ENCODE assay signal across 12 cellular contexts in genomic region chr15:76342382-76343201, GRCh38. TPM values are rescaled to one million over a fixed set of nuclear protein-coding genes. Genes with fewer than 3 reads are reported as not detected.
DNase-seq lines count a peak whose midpoint lies in the region; ATAC-seq and TF ChIP-seq lines count a peak whose summit lies in the region.
"Had no signal": no experiment of that assay in that cellular context is flagged by ENCODE, and none has a peak within 500 bp of the region (broad histone marks: within the 10 kb centered on the region; RNA-seq: fewer than 3 reads in every experiment).

No MANE protein-coding gene starts in this region.

- H3K9me3 ChIP-seq in CD8-positive, alpha-beta T cell (ENCODE audit: low read length), result no peaks in the 10 kb centered on the region
- H3K9me3 ChIP-seq in neuronal stem cell (replicated peaks in 1 of 2; ENCODE audit: control insufficient read depth in 2 of 2, insufficient read depth in 1 of 2, low read depth in 1 of 2, low read length in 2 of 2), result peaks cover 0 to 8% of the 10 kb centered on the region in 2 donors

- peak overlapping the region; percentile 67 for H3K4me3 Mint-ChIP-seq in CD8-positive, alpha-beta T cell
- H3K4me3 Mint-ChIP-seq in GM23338, result peak overlapping the region; percentile 68; the same call in 2 of the 3 replicates

- H2BK15ac ChIP-seq in neuronal stem cell (ENCODE audit: low read length), result no peak overlapping the region

- DNase-seq in CD8-positive, alpha-beta T cell, result no peak
- DNase-seq in GM23338 (ENCODE audit: low spot score), result peak; percentile 84
- DNase-seq in ecto neural progenitor cell (ENCODE audit: low spot score), result peak; percentile 62
- DNase-seq in neuronal stem cell (ENCODE audit: low spot score), result no peak
- DNase-seq in COLO668 (lab: John Stamatoyannopoulos, UW; ENCODE audit: unreplicated experiment), result no peak
- no peak for DNase-seq in RPMI8226
- DNase-seq: foreskin keratinocyte, NCI-H82, T1000 had no signal

- no peaks in the 10 kb centered on the region for H3K9me3 Mint-ChIP-seq in CD8-positive, alpha-beta T cell
- peaks cover 8% of the 10 kb centered on the region for H3K9me3 Mint-ChIP-seq in GM23338

- no peak overlapping the region for H2BK5ac ChIP-seq in neuronal stem cell (ENCODE audit: low read length)

- POLR2A ChIA-PET in CD8-positive, alpha-beta T cell (lab: Charles Lee), result no interaction called here

- peaks cover 1% of the 10 kb centered on the region for H3K79me1 ChIP-seq in neuronal stem cell (ENCODE audit: low read depth, low read length)

- no peak overlapping the region for H2AK5ac ChIP-seq in neuronal stem cell (ENCODE audit: low read depth, low read length)

- CTCF ChIA-PET in CD8-positive, alpha-beta T cell (lab: Charles Lee), result no interaction called here

- no peak overlapping the region for H3K9ac ChIP-seq in neuronal stem cell (ENCODE audit: low read depth, low read length, poor library complexity)

- H3K4ac ChIP-seq in neuronal stem cell (ENCODE audit: low read length), result no peak overlapping the region

- H3K27me3 ChIP-seq in CD8-positive, alpha-beta T cell (ENCODE audit: insufficient read depth, low read length), result peaks cover 76% of the 10 kb centered on the region
- H3K27me3 ChIP-seq in GM23338 (ENCODE audit: insufficient read depth) (peaks cover 100% of the 10 kb centered on the region), neuronal stem cell (ENCODE audit: control insufficient read depth in 3 of 3, insufficient read depth in 3 of 3, low read depth in 1 of 3, low read length in 3 of 3) (peaks cover 90 to 100% (median 95%) of the 10 kb centered on the region in 3 experiments)

- peaks cover 51% of the 10 kb centered on the region for H3K4me1 Mint-ChIP-seq in CD8-positive, alpha-beta T cell (ENCODE audit: low read depth)
- H3K4me1 Mint-ChIP-seq in GM23338, result peaks cover 39% of the 10 kb centered on the region

- H2AFZ ChIP-seq in GM23338 (no peak overlapping the region), neuronal stem cell (ENCODE audit: low read length) (peak overlapping the region; percentile 87)

- no peak overlapping the region for H4K91ac ChIP-seq in neuronal stem cell (ENCODE audit: low read depth, low read length, poor library complexity)

- H3K27ac ChIP-seq in CD8-positive, alpha-beta T cell (ENCODE audit: low read depth, low read length), result no peak overlapping the region
- H3K27ac ChIP-seq in GM23338 (ENCODE audit: low read depth) (no peak overlapping the region), neuronal stem cell (replicated peaks; ENCODE audit: low read length) (no peak overlapping the region)
- H3K27ac ChIP-seq: foreskin keratinocyte had no signal

- no peaks in the 10 kb centered on the region for H3K79me2 ChIP-seq in GM23338 (replicated peaks; ENCODE audit: insufficient read depth)

- ATAC-seq in CD8-positive, alpha-beta T cell, result no peak
- ATAC-seq in GM23338, result peak; percentile 4
- no peak for ATAC-seq in GM21390 (IDR thresholded peaks at IDR 0.05; ENCODE audit: unreplicated experiment)
- ATAC-seq in GM21786 (IDR thresholded peaks at IDR 0.05; ENCODE audit: unreplicated experiment), result no peak
- ATAC-seq: foreskin keratinocyte had no signal

- WGBS in neuronal stem cell (ENCODE audit: extremely low coverage in 2 of 2, insufficient read length in 2 of 2, insufficient replicate concordance in 1 of 2), 2 donors, result no CpG with 5 or more reads among the region's 87 CpGs

- intact Hi-C loops in CD8-positive, alpha-beta T cell (cut with DNase I, micrococcal nuclease), result no loop called here

- no peaks in the 10 kb centered on the region for H3K9me2 ChIP-seq in GM23338 (ENCODE audit: insufficient read depth)

- H3K14ac ChIP-seq in neuronal stem cell (ENCODE audit: low read length), result peak overlapping the region; percentile 26

- no peaks in the 10 kb centered on the region for H3K36me3 Mint-ChIP-seq in CD8-positive, alpha-beta T cell
- H3K36me3 Mint-ChIP-seq in GM23338 (ENCODE audit: low read depth), result peaks cover 2% of the 10 kb centered on the region; the same call in 1 of the 3 replicates

- H4K20me1 ChIP-seq in GM23338 (replicated peaks; ENCODE audit: insufficient read depth), result peaks cover 28% of the 10 kb centered on the region

- peaks cover 63% of the 10 kb centered on the region for H3K27me3 Mint-ChIP-seq in CD8-positive, alpha-beta T cell (ENCODE audit: low read depth)
- H3K27me3 Mint-ChIP-seq in GM23338 (ENCODE audit: insufficient read depth, low read depth, poor library complexity), result peaks cover 93% of the 10 kb centered on the region

- no peak overlapping the region for H3K4me3 ChIP-seq in CD8-positive, alpha-beta T cell (ENCODE audit: low read depth, low read length)
- H3K4me3 ChIP-seq in GM23338 (peak overlapping the region; percentile 50; the same call in 1 of the 2 replicates), neuronal stem cell (ENCODE audit: low read length in 2 of 2) (no peak overlapping the region)

- no peak overlapping the region for H3K27ac Mint-ChIP-seq in CD8-positive, alpha-beta T cell
- no peak overlapping the region for H3K27ac Mint-ChIP-seq in GM23338

- H4K8ac ChIP-seq in neuronal stem cell (ENCODE audit: low read depth, low read length), result no peak overlapping the region

- peak overlapping the region; percentile 45 for H3K23ac ChIP-seq in neuronal stem cell (ENCODE audit: low read depth, low read length, poor library complexity)

- no peak overlapping the region for H2BK12ac ChIP-seq in neuronal stem cell (ENCODE audit: low read length)

- peak overlapping the region; percentile 50 for H2BK120ac ChIP-seq in neuronal stem cell (ENCODE audit: low read depth, low read length)

- H3K4me1 ChIP-seq in CD8-positive, alpha-beta T cell (ENCODE audit: insufficient read depth, low read length), result peaks cover 67% of the 10 kb centered on the region
- peaks cover 48% of the 10 kb centered on the region for H3K4me1 ChIP-seq in GM23338 (ENCODE audit: insufficient read depth)
- H3K4me1 ChIP-seq in neuronal stem cell (ENCODE audit: control insufficient read depth in 2 of 2, insufficient read depth in 1 of 2, low read depth in 1 of 2, low read length in 2 of 2), result peaks cover 19 to 33% of the 10 kb centered on the region in 2 donors
- H3K4me1 ChIP-seq: foreskin keratinocyte had no signal

- H3F3A ChIP-seq in GM23338 (replicated peaks; ENCODE audit: low read depth), result peaks cover 4% of the 10 kb centered on the region

- no peaks in the 10 kb centered on the region for H3K36me3 ChIP-seq in CD8-positive, alpha-beta T cell (ENCODE audit: insufficient read depth, low read length)
- no peaks in the 10 kb centered on the region for H3K36me3 ChIP-seq in GM23338 (ENCODE audit: insufficient read depth)
- no peaks in the 10 kb centered on the region for H3K36me3 ChIP-seq in neuronal stem cell (replicated peaks in 1 of 2; ENCODE audit: control insufficient read depth in 2 of 2, insufficient read depth in 2 of 2, low read length in 2 of 2)

- H3K4me2 ChIP-seq in GM23338 (peak overlapping the region; percentile 68), neuronal stem cell (ENCODE audit: insufficient read depth, low read length, poor library complexity, severe bottlenecking) (peak overlapping the region; percentile 23)

- no peak for TF ChIP-seq CTCF in CD8-positive, alpha-beta T cell (IDR thresholded peaks at IDR 0.05)
- TF ChIP-seq CTCF in GM23338 (conservative IDR thresholded peaks at IDR 0.05; ENCODE audit: low read depth in 2 of 2), result no peak

- peak overlapping the region; percentile 79 for H3K18ac ChIP-seq in neuronal stem cell (ENCODE audit: low read length)

TF ChIP-seq in GM23338, 12 proteins besides CTCF, POLR2A, EP300 and RAD21 (continues in another document):
- TF ChIP-seq POLR2AphosphoS5 (IDR thresholded peaks at IDR 0.05; ENCODE audit: low read depth), result no peak
- peak; percentile 80 for TF ChIP-seq EZH2 (IDR thresholded peaks at IDR 0.05; ENCODE audit: low read depth, unreplicated experiment)
- TF ChIP-seq EZH2phosphoT487 (IDR thresholded peaks at IDR 0.05; ENCODE audit: unreplicated experiment), result peak; percentile 84
- no peak for TF ChIP-seq JUNB (IDR thresholded peaks at IDR 0.05; ENCODE audit: unreplicated experiment)
- no peak for TF ChIP-seq NANOG (IDR thresholded peaks at IDR 0.05; ENCODE audit: borderline replicate concordance)
- TF ChIP-seq REST (IDR thresholded peaks at IDR 0.05; ENCODE audit: unreplicated experiment), result no peak

RNA-seq across cellular contexts. Expression of gene ISL2, which starts 6.0 kb away (rescaled TPM):
- total RNA-seq in CD8-positive, alpha-beta T cell, result not detected
- 2.2 and 2.7 TPM in 2 replicates for total RNA-seq in GM23338 (2014; rRNA removed; shearing (Covaris generic))
- 0.65 and 1.0 TPM in 2 replicates for polyA plus RNA-seq in GM23338 (2016; fragmentation: Nextera tagmentation; extraction: Ambion mirVana)
- polyA plus RNA-seq in neuronal stem cell (2013, experiment 1 of 2), result 0.13 TPM
- polyA plus RNA-seq in neuronal stem cell (2013, experiment 2 of 2), result 0.10 TPM
- polyA plus RNA-seq: neural cell had no signal

RNA-seq across cellular contexts. Expression of gene ETFA, which starts 31.3 kb away (rescaled TPM):
- total RNA-seq in CD8-positive, alpha-beta T cell, result 10 to 100 TPM; 18.0 to 18.1 TPM
- 52.9 and 62.3 TPM in 2 replicates for total RNA-seq in GM23338 (2014; rRNA removed; shearing (Covaris generic))
- polyA plus RNA-seq in GM23338 (2016; fragmentation: Nextera tagmentation; extraction: Ambion mirVana), result 61.7 and 69.1 TPM in 2 replicates
- 73.4 TPM for polyA plus RNA-seq in neuronal stem cell (2013, experiment 1 of 2)
- polyA plus RNA-seq in neuronal stem cell (2013, experiment 2 of 2), result 75.7 TPM

Comparison
In these comparisons a context has a peak if more than half of its experiments do, and no peak if none do; other contexts are left out.
1. DNase-seq: peak in GM23338 (single experiment) and ecto neural progenitor cell (single experiment); none in CD8-positive, alpha-beta T cell (0 of 7), neuronal stem cell (single experiment), COLO668 (single experiment) and RPMI8226 (single experiment).